In the genomic region with DNA sequence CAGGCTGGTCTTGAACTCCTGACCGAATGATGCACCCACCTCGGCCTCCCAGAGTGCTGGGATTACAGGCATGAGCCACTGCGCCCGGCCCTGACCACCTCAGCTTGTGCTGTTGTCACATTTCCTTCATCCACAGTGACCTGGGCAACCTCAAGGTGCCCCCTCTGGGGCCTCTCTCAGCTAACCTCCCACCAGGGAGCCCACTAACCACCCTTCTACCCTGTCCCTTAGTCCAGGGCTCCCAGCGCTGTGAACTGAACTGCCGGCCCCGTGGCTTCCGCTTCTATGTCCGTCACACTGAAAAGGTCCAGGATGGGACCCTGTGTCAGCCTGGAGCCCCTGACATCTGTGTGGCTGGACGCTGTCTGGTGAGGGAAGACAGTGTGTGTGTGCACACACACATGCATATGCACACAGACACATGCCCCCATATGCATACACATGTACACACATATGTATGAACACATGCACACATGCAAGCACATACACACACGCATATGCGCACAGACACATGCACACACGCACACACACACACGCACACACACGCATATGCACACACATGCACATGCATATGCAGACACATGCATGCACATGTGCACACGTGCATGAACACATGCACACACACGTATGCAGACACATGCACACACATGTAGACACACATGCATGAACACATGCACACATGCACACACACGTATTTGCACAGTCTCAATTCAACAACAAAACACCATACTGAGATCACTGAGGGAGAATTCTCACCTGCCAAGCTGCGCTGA, we compare ENCODE assay signal across 26 cellular contexts. TPM values are rescaled to one million over a fixed set of nuclear protein-coding genes. Genes with fewer than 3 reads are reported as not detected.
A peak's percentile ranks its signal among the peaks of the same experiment; 100 is the strongest.
DNase-seq lines count a peak whose midpoint lies in the region; ATAC-seq, FAIRE-seq and TF ChIP-seq lines count a peak whose summit lies in the region.
"Had no signal": no experiment of that assay in that cellular context is flagged by ENCODE, and none has a peak within 500 bp of the region (broad histone marks: within the 10 kb centered on the region; RNA-seq: fewer than 3 reads in every experiment).

No MANE protein-coding gene starts in this region.

- no peaks in the 10 kb centered on the region for H3K9me3 ChIP-seq in tibial artery
- H3K9me3 ChIP-seq: gastroesophageal sphincter, SJCRH30, upper lobe of right lung had no signal

- peak; percentile 96 for FAIRE-seq in bronchial epithelial cell (lab: Jason Lieb, UNC)
- FAIRE-seq in urothelium cell line (lab: Jason Lieb, UNC) = peak; percentile 94

- DNase-seq in Right ventricle myocardium superior (peak; percentile 34), left ventricle myocardium superior (no peak), bronchial epithelial cell (ENCODE audit: low read depth) (no peak), lung microvascular endothelial cell (ENCODE audit: low read depth in 2 of 2) (peak; percentile 16 to 19), urothelium cell line (ENCODE audit: low spot score) (no peak), tibial artery (no peak), C1 segment of cervical spinal cord (lab: John Stamatoyannopoulos, UW) (no peak), NCI-H524 treated with DMSO at 0.1 percent for 48 hours (lab: John Stamatoyannopoulos, UW) (no peak)
- DNase-seq: activated B cell treated with CpG ODN at 0.5 μM for 24 hours; activated CD4-positive, alpha-beta T cell treated with anti-CD3 and anti-CD28 coated beads, Interleukin-2, amount 50 U/mL, for 1 hour; activated naive CD4-positive, alpha-beta T cell; activated naive CD8-positive, alpha-beta T cell treated with anti-CD3 and anti-CD28 coated beads, Interleukin-2, amount 50 U/mL, for 24 hours; DMS79; GDM1; HFFc6; NCI-H1092; NCI-H1694 treated with DMSO at 0.1 percent for 48 hours; NCI-H446; NCI-H82; SJCRH30; T1000; upper lobe of right lung had no signal

- ATAC-seq in Right ventricle myocardium superior (ENCODE audit: poor library complexity) (no peak), left ventricle myocardium superior (no peak)
- ATAC-seq: activated naive CD8-positive, alpha-beta T cell treated with anti-CD3 and anti-CD28 coated beads, Interleukin-2, amount 50 U/mL, for 24 hours; gastroesophageal sphincter; sciatic nerve; stimulated activated effector memory CD8-positive, alpha-beta T cell treated with anti-CD3 and anti-CD28 coated beads, Interleukin-12 subunit alpha, Interleukin-12 subunit beta, amount 100 ng/mL, for 72 hours; upper lobe of right lung had no signal

- intact Hi-C loops in Right ventricle myocardium superior (cut with DNase I) = loop anchor here (10.0 kb wide), 1 partner anchor 259 kb away; no protein-coding TSS in a partner anchor
- intact Hi-C loops in left ventricle myocardium superior (cut with micrococcal nuclease) = no loop called here
- intact Hi-C loops in tibial artery (cut with DNase I; ENCODE audit: low total_unique reads) = loop anchor here (10.0 kb wide), 1 partner anchor 449 kb away; the partner anchor contains the start of genes MINDY1 and PRUNE1

- H3K27ac ChIP-seq in tibial artery = no peak overlapping the region
- H3K27ac ChIP-seq: SJCRH30, upper lobe of right lung had no signal

- no peaks in the 10 kb centered on the region for H3K27me3 ChIP-seq in bronchial epithelial cell (ENCODE audit: control insufficient read depth, insufficient read depth, low read length)
- no peaks in the 10 kb centered on the region for H3K27me3 ChIP-seq in tibial artery
- H3K27me3 ChIP-seq: gastroesophageal sphincter, SJCRH30, upper lobe of right lung had no signal

- H3K4me1 ChIP-seq in tibial artery = peaks cover 3 to 76% (median 65%) of the 10 kb centered on the region in 4 donors

- no peak for TF ChIP-seq CTCF in bronchial epithelial cell (IDR thresholded peaks at IDR 0.05; ENCODE audit: insufficient read depth, low read length, severe bottlenecking)
- no peak for TF ChIP-seq CTCF in tibial artery (IDR thresholded peaks at IDR 0.05)

- no peak overlapping the region for H3K4me3 ChIP-seq in bronchial epithelial cell (ENCODE audit: low read depth, low read length)
- no peak overlapping the region for H3K4me3 ChIP-seq in tibial artery
- H3K4me3 ChIP-seq: gastroesophageal sphincter, SJCRH30, upper lobe of right lung had no signal

- H3K36me3 ChIP-seq in bronchial epithelial cell (ENCODE audit: control insufficient read depth, insufficient read depth, low read length) (peaks cover 9% of the 10 kb centered on the region), tibial artery (peaks cover 0 to 44% (median 39%) of the 10 kb centered on the region in 3 donors)
- H3K36me3 ChIP-seq: SJCRH30 had no signal

RNA-seq across cellular contexts. Expression of gene ADAMTSL4, which starts 6.2 kb away (rescaled TPM):
- 64.4 TPM for total RNA-seq in Right ventricle myocardium superior
- 77.7 TPM for total RNA-seq in left ventricle myocardium superior
- total RNA-seq in bronchial epithelial cell = 1.2 and 1.6 TPM in 2 replicates
- total RNA-seq in lung microvascular endothelial cell = 0.20 and 0.22 TPM in 2 replicates
- total RNA-seq: HT-29, SJCRH30 had no signal

RNA-seq across cellular contexts. Expression of gene MCL1, which starts 24.0 kb away (rescaled TPM):
- 85.9 TPM for total RNA-seq in Right ventricle myocardium superior
- total RNA-seq in left ventricle myocardium superior = 93.5 TPM
- 247 and 280 TPM in 2 replicates for total RNA-seq in bronchial epithelial cell
- total RNA-seq in lung microvascular endothelial cell = 114 and 208 TPM in 2 replicates

RNA-seq across cellular contexts. Expression of gene FALEC, which starts 39.8 kb away (rescaled TPM):
- not detected for total RNA-seq in Right ventricle myocardium superior
- total RNA-seq in left ventricle myocardium superior = not detected
- not detected in 2 replicates for total RNA-seq in bronchial epithelial cell
- not detected in 2 replicates for total RNA-seq in lung microvascular endothelial cell
- total RNA-seq: gastroesophageal sphincter, HT-29, sciatic nerve, SJCRH30 had no signal

RNA-seq across cellular contexts. Expression of gene ECM1, which starts 47.5 kb away (rescaled TPM):
- total RNA-seq in Right ventricle myocardium superior (16.7 TPM), left ventricle myocardium superior (14.0 TPM), bronchial epithelial cell (5.5 and 5.8 TPM in 2 replicates), lung microvascular endothelial cell (under 0.01 TPM in 2 replicates)

Comparison
In these comparisons a context has a peak if more than half of its experiments do, and no peak if none do; other contexts are left out.
1. DNase-seq: peak in Right ventricle myocardium superior (single experiment) and lung microvascular endothelial cell (2 of 2); none in left ventricle myocardium superior (single experiment), bronchial epithelial cell (single experiment), urothelium cell line (single experiment), tibial artery (0 of 2), C1 segment of cervical spinal cord (0 of 14) and NCI-H524 treated with DMSO at 0.1 percent for 48 hours (single experiment).
2. RNA of gene ADAMTSL4, which starts 6.2 kb away (total RNA-seq): 77.7 TPM in left ventricle myocardium superior (single experiment) and 64.4 TPM in Right ventricle myocardium superior (single experiment); 1.2 to 1.6 TPM in bronchial epithelial cell and 0.20 to 0.22 TPM in lung microvascular endothelial cell; every median in the first group is over 10 times any median in the second.